ENCODE assay signal across 10 cellular contexts in the genomic region with DNA sequence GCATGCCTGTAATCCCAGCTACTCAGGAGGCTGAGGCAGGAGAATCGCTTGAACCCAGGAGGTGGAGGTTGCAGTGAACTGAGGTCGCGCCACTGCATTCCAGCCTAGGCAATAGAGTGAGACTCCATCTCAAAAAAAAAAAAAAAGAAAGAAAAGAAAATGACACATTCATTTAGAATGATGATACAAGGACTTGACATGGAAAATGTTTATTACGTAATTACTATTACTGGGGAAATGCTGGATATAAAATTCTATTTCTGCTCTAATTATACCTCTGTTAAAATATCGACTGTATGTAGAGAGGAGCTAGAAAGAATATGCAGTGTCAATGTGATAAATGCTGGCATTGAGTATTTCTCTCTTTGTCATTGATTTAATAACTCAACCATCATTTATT.
"Had no signal": no experiment of that assay in that cellular context is flagged by ENCODE, and none has a peak within 500 bp of the region (broad histone marks: within the 10 kb centered on the region; RNA-seq: fewer than 3 reads in every experiment).

No MANE protein-coding gene starts in this region.

- ATAC-seq: GM23338 had no signal

- H3K27ac ChIP-seq: GM23248 had no signal

- H3K27ac Mint-ChIP-seq: GM23338, H9, HFFc6 had no signal

- H3K9me3 Mint-ChIP-seq: GM23338, H9, HFFc6 had no signal

- FAIRE-seq: H1, H54 had no signal

- DNase-seq: GM23248, GOT3, H7, H9, HCEC 1CT, HFFc6 had no signal

- H3K4me3 Mint-ChIP-seq: GM23338, H9, HFFc6 had no signal

- H3K9ac ChIP-seq: GM23248 had no signal

- H3K4me2 ChIP-seq: GM23338 had no signal

- H2AFZ ChIP-seq: GM23248, GM23338 had no signal

- H3K36me3 ChIP-seq: HAP-1 had no signal

- H3K9me3 ChIP-seq: HAP-1 had no signal

- H3K4me3 ChIP-seq: GM23248, GM23338, HAP-1 had no signal
